ENCODE assay signal across 8 cellular contexts in the genomic region with DNA sequence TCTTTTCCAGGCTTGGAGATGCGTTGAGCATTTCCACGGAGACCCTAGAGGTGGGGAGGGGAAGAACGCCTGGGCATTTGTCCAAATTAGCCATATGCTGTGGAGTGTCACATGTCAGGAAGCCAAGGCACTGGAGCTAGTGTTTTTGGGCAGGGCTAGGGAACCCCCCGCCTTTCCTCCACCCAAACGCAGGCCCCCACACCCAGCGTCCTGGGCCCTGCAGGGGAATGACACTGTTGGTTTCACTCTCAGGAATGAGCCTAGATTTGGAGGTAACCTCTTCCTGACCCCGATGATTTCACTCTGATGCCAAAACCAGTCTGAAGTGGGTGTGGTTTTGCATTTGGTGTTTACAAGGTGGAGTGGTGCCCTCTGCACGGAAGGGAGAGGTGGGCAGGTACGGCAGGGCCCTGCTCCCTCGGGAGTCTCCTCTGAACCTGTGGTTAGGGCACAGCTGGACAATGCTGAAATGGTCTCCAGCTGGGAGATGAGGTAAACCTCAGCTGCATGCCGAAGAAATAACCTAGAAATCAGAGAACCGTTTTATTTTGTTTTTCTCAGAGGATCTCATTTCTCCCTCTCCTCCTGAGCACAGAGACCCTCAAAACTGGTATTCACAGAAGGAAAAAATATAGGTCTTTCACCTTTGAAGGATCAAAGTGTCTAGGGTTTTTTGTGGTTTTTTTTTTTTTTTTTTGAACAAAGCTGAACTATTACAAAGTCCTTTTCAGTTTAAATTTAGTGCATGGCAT. TPM values are rescaled to one million over a fixed set of nuclear protein-coding genes. Genes with fewer than 3 reads are reported as not detected.
A peak's percentile ranks its signal among the peaks of the same experiment; 100 is the strongest.
DNase-seq lines count a peak whose midpoint lies in the region; ATAC-seq and TF ChIP-seq lines count a peak whose summit lies in the region.

No MANE protein-coding gene starts in this region.

- H3K9me3 ChIP-seq in hepatocyte (ENCODE audit: low read depth): no peaks in the 10 kb centered on the region

- no peak for TF ChIP-seq CTCF in hepatocyte (IDR thresholded peaks at IDR 0.05; ENCODE audit: poor library complexity)

- WGBS in hepatocyte (ENCODE audit: low lambda C conversion rate, missing lambda C conversion rate): 57% methylated on average over 12 of the region's 12 CpGs

- no peaks in the 10 kb centered on the region for H3K27me3 Mint-ChIP-seq in activated T-helper 1 cell treated with anti-CD3 and anti-CD28 coated beads, Interleukin-12 subunit alpha, Interleukin-12 subunit beta, Interleukin-2, Interleukin-4 antibody, amounts not matched to agents 30 ng/mL and 10 ng/mL and 1 ng/mL, durations not matched to agents 14 hours and 24 hours and 36 hours (ENCODE audit: insufficient read depth)

- no peaks in the 10 kb centered on the region for H3K36me3 ChIP-seq in hepatocyte (replicated peaks; ENCODE audit: insufficient read depth, low read depth)

- peaks cover 22% of the 10 kb centered on the region for H3K36me3 Mint-ChIP-seq in activated T-helper 1 cell treated with anti-CD3 and anti-CD28 coated beads, Interleukin-12 subunit alpha, Interleukin-12 subunit beta, Interleukin-2, Interleukin-4 antibody, amounts not matched to agents 30 ng/mL and 10 ng/mL and 1 ng/mL, durations not matched to agents 14 hours and 24 hours and 36 hours (ENCODE audit: low read depth)

- ATAC-seq in GM21529 (IDR thresholded peaks at IDR 0.05; ENCODE audit: unreplicated experiment) (peak; percentile 68), HG02970 (IDR thresholded peaks at IDR 0.05; ENCODE audit: low FRiP score, unreplicated experiment) (no peak)

- H3K9me2 ChIP-seq in hepatocyte (replicated peaks; ENCODE audit: insufficient read depth): no peaks in the 10 kb centered on the region

- no peak overlapping the region for H3K4me3 ChIP-seq in hepatocyte

- peak overlapping the region; percentile 47 for H3K4me3 Mint-ChIP-seq in activated T-helper 1 cell treated with anti-CD3 and anti-CD28 coated beads, Interleukin-12 subunit alpha, Interleukin-12 subunit beta, Interleukin-2, Interleukin-4 antibody, amounts not matched to agents 30 ng/mL and 10 ng/mL and 1 ng/mL, durations not matched to agents 14 hours and 24 hours and 36 hours

- DNase-seq in ELR (ENCODE audit: low read depth): peak; percentile 22
- DNase-seq in M059J (ENCODE audit: low read depth): peak; percentile 23
- peak; percentile 6 for DNase-seq in activated T-helper 1 cell treated with anti-CD3 and anti-CD28 coated beads, Interleukin-12 subunit alpha, Interleukin-12 subunit beta, Interleukin-2, Interleukin-4 antibody, amounts not matched to agents 30 ng/mL and 10 ng/mL and 1 ng/mL, durations not matched to agents 14 hours and 24 hours and 36 hours (ENCODE audit: low spot score)
- peak; percentile 31 for DNase-seq in hepatocyte (ENCODE audit: low spot score)
- DNase-seq in GM19238 (ENCODE audit: insufficient read length, low spot score): no peak
- DNase-seq in hepatic stellate cell (ENCODE audit: low spot score): no peak

- H2AFZ ChIP-seq in hepatocyte: no peak overlapping the region

- peaks cover 7% of the 10 kb centered on the region for H3K4me1 ChIP-seq in hepatocyte (ENCODE audit: insufficient read depth)

- peak overlapping the region; percentile 52 for H3K27ac Mint-ChIP-seq in activated T-helper 1 cell treated with anti-CD3 and anti-CD28 coated beads, Interleukin-12 subunit alpha, Interleukin-12 subunit beta, Interleukin-2, Interleukin-4 antibody, amounts not matched to agents 30 ng/mL and 10 ng/mL and 1 ng/mL, durations not matched to agents 14 hours and 24 hours and 36 hours

- intact Hi-C loops in activated T-helper 1 cell treated with anti-CD3 and anti-CD28 coated beads, Interleukin-12 subunit alpha, Interleukin-12 subunit beta, Interleukin-2, Interleukin-4 antibody, amounts not matched to agents 30 ng/mL and 10 ng/mL and 1 ng/mL, durations not matched to agents 14 hours and 24 hours and 36 hours (cut with micrococcal nuclease): loop anchor here (5.0 kb wide), 1 partner anchor 117 kb away; no protein-coding TSS in a partner anchor

- H3K27me3 ChIP-seq in hepatocyte: no peaks in the 10 kb centered on the region

- no peak overlapping the region for H3K27ac ChIP-seq in hepatocyte

- peaks cover 33% of the 10 kb centered on the region for H3K4me1 Mint-ChIP-seq in activated T-helper 1 cell treated with anti-CD3 and anti-CD28 coated beads, Interleukin-12 subunit alpha, Interleukin-12 subunit beta, Interleukin-2, Interleukin-4 antibody, amounts not matched to agents 30 ng/mL and 10 ng/mL and 1 ng/mL, durations not matched to agents 14 hours and 24 hours and 36 hours (ENCODE audit: low read depth)

- no peaks in the 10 kb centered on the region for H3K79me2 ChIP-seq in hepatocyte

- no peaks in the 10 kb centered on the region for H3K9me3 Mint-ChIP-seq in activated T-helper 1 cell treated with anti-CD3 and anti-CD28 coated beads, Interleukin-12 subunit alpha, Interleukin-12 subunit beta, Interleukin-2, Interleukin-4 antibody, amounts not matched to agents 30 ng/mL and 10 ng/mL and 1 ng/mL, durations not matched to agents 14 hours and 24 hours and 36 hours

- peak overlapping the region; percentile 20 for H3K4me2 ChIP-seq in hepatocyte

- no peaks in the 10 kb centered on the region for H4K20me1 ChIP-seq in hepatocyte (ENCODE audit: insufficient read depth, poor library complexity, severe bottlenecking)

RNA-seq across cellular contexts. Expression of a gene that starts 29.6 kb away (rescaled TPM):
- 4.7 and 10.9 TPM in 2 replicates for total RNA-seq in M059J (2014; rRNA removed; shearing (Covaris generic))
- total RNA-seq in activated T-helper 1 cell treated with anti-CD3 and anti-CD28 coated beads, Interleukin-12 subunit alpha, Interleukin-12 subunit beta, Interleukin-2, Interleukin-4 antibody, amounts not matched to agents 30 ng/mL and 10 ng/mL and 1 ng/mL, durations not matched to agents 14 hours and 24 hours and 36 hours: 121 and 125 TPM in 2 replicates
- total RNA-seq in hepatocyte: 17.1 and 30.8 TPM in 2 replicates
- 27.4 and 28.4 TPM in 2 replicates for polyA plus RNA-seq in hepatocyte

Comparison
In these comparisons a context has a peak if more than half of its experiments do, and no peak if none do; other contexts are left out.
1. DNase-seq: peak in ELR (single experiment), M059J (single experiment), activated T-helper 1 cell treated with anti-CD3 and anti-CD28 coated beads, Interleukin-12 subunit alpha, Interleukin-12 subunit beta, Interleukin-2, Interleukin-4 antibody, amounts not matched to agents 30 ng/mL and 10 ng/mL and 1 ng/mL, durations not matched to agents 14 hours and 24 hours and 36 hours (single experiment) and hepatocyte (single experiment); none in GM19238 (single experiment) and hepatic stellate cell (single experiment).